Comparison of ENCODE assay signal across 1 cellular context in the genomic region with DNA sequence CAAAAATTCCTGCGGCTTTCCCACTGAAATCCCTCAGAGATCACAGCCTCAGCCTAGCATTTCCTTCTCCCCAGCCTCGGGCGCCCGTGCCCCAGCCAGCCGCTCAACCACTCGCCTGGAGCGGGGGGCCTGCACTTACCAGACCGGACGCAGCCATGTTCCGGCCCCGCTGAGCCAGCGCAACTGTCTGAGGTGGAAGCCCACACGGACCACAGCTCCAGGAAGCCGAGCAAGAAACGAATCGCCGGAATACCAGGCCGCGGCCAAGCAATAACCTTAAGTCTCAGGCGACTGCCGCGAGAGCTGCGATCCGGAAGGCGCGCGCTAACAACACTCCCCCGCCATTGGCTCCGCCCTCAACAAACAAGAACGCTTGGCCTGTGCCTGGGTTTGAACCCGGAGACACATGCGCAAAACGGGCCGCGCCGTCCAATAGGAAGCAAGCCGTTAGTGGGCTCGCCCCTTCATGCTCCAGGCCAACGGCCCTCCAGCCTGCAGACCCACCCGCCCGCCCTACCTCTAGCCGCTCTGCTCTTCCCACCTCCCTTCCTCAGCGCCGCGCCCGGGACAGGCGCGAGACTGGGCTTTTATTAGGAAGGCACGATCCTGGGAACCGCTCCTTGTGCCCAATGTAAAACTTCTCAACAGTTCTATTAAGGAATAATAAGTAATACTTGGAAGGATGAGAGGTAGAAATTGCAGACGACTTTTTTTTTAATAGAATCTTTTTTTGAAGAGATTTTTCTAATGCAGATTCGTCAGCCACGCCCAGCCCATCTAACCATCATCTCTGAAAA.
TF ChIP-seq lines count a peak whose summit lies in the region.

A gene with protein sequence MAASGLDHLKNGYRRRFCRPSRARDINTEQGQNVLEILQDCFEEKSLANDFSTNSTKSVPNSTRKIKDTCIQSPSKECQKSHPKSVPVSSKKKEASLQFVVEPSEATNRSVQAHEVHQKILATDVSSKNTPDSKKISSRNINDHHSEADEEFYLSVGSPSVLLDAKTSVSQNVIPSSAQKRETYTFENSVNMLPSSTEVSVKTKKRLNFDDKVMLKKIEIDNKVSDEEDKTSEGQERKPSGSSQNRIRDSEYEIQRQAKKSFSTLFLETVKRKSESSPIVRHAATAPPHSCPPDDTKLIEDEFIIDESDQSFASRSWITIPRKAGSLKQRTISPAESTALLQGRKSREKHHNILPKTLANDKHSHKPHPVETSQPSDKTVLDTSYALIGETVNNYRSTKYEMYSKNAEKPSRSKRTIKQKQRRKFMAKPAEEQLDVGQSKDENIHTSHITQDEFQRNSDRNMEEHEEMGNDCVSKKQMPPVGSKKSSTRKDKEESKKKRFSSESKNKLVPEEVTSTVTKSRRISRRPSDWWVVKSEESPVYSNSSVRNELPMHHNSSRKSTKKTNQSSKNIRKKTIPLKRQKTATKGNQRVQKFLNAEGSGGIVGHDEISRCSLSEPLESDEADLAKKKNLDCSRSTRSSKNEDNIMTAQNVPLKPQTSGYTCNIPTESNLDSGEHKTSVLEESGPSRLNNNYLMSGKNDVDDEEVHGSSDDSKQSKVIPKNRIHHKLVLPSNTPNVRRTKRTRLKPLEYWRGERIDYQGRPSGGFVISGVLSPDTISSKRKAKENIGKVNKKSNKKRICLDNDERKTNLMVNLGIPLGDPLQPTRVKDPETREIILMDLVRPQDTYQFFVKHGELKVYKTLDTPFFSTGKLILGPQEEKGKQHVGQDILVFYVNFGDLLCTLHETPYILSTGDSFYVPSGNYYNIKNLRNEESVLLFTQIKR (minus strand): TSS at position 305 of the 797 bp plus-strand sequence. CDS start 148 bp downstream, at position 157.

TF ChIP-seq in GM12878, 131 proteins besides CTCF, POLR2A, EP300 and RAD21 (continued from another document and continues in another):
- TF ChIP-seq, protein P1, sequence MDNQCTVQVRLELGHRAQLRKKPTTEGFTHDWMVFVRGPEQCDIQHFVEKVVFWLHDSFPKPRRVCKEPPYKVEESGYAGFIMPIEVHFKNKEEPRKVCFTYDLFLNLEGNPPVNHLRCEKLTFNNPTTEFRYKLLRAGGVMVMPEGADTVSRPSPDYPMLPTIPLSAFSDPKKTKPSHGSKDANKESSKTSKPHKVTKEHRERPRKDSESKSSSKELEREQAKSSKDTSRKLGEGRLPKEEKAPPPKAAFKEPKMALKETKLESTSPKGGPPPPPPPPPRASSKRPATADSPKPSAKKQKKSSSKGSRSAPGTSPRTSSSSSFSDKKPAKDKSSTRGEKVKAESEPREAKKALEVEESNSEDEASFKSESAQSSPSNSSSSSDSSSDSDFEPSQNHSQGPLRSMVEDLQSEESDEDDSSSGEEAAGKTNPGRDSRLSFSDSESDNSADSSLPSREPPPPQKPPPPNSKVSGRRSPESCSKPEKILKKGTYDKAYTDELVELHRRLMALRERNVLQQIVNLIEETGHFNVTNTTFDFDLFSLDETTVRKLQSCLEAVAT (IDR thresholded peaks at IDR 0.05) = peak; percentile 74; the same call in 1 of the 2 replicates
- TF ChIP-seq TCF12 (IDR thresholded peaks at IDR 0.05; ENCODE audit: low read depth, low read length) (0 out of 2 replicates have a peak, but pooled peaks have one; percentile 18), POLR2AphosphoS5 (IDR thresholded peaks at IDR 0.05; ENCODE audit: low read length) (peak; percentile 98), STAT1 (conservative IDR thresholded peaks at IDR 0.05) (no peak), IKZF1 (conservative IDR thresholded peaks at IDR 0.05) (peak; percentile 66), RB1 (IDR thresholded peaks at IDR 0.05; ENCODE audit: borderline replicate concordance) (peak; percentile 78; the same call in 1 of the 2 replicates), BHLHE40 (IDR thresholded peaks at IDR 0.05; ENCODE audit: borderline replicate concordance in 1 of 2, low read depth in 2 of 2, low read length in 1 of 2) (peak; percentile 54 to 58; a peak in 2 of 4 replicates), CHD2 (IDR thresholded peaks at IDR 0.05; ENCODE audit: borderline replicate concordance, low read depth, low read length) (peak; percentile 97), MTA3 (IDR thresholded peaks at IDR 0.05; ENCODE audit: borderline replicate concordance, low read length) (no peak; the same call in 1 of the 2 replicates), NBN (IDR thresholded peaks at IDR 0.05) (peak; percentile 60; the same call in 1 of the 2 replicates), ATF7 (IDR thresholded peaks at IDR 0.05; ENCODE audit: low read depth) (0 out of 2 replicates have a peak, but pooled peaks have one; percentile 25), SPI1 (IDR thresholded peaks at IDR 0.05; ENCODE audit: borderline replicate concordance, insufficient read depth, low read depth, low read length) (no peak), YY1 (IDR thresholded peaks at IDR 0.05; ENCODE audit: low read depth, low read length) (peak; percentile 89), EED (IDR thresholded peaks at IDR 0.05; ENCODE audit: low read depth) (no peak), KLF5 (IDR thresholded peaks at IDR 0.05; ENCODE audit: partially characterized antibody) (peak; percentile 50), SMAD5 (IDR thresholded peaks at IDR 0.05; ENCODE audit: low read depth) (0 out of 2 replicates have a peak, but pooled peaks have one; percentile 56), SRF (IDR thresholded peaks at IDR 0.05; ENCODE audit: low read depth in 2 of 2, low read length in 2 of 2) (peak in 1 of 2 experiments; percentile 30; a peak in 1 of 4 replicates), BACH1 (IDR thresholded peaks at IDR 0.05; ENCODE audit: borderline replicate concordance) (peak; percentile 58; the same call in 1 of the 2 replicates), CBFB (IDR thresholded peaks at IDR 0.05; ENCODE audit: low read depth) (peak; percentile 91), BRCA1 (IDR thresholded peaks at IDR 0.05; ENCODE audit: low read depth, low read length) (peak; percentile 79), YBX1 (IDR thresholded peaks at IDR 0.05) (no peak), NR2F1 (conservative IDR thresholded peaks at IDR 0.05) (no peak), PAX8 (IDR thresholded peaks at IDR 0.05) (no peak), RUNX3 (IDR thresholded peaks at IDR 0.05; ENCODE audit: low read length) (peak; percentile 56), POLR2AphosphoS2 (IDR thresholded peaks at IDR 0.05; ENCODE audit: low read depth, low read length) (0 out of 2 replicates have a peak, but pooled peaks have one; percentile 70), TCF3 (IDR thresholded peaks at IDR 0.05; ENCODE audit: borderline replicate concordance, insufficient read depth, low read depth, low read length) (peak; percentile 64; the same call in 1 of the 2 replicates), MYB (IDR thresholded peaks at IDR 0.05; ENCODE audit: borderline replicate concordance, low read depth, low read length) (no peak), PML (IDR thresholded peaks at IDR 0.05; ENCODE audit: low read length) (peak; percentile 92), MEF2B (IDR thresholded peaks at IDR 0.05; ENCODE audit: partially characterized antibody, poor library complexity, severe bottlenecking) (no peak), WRNIP1 (IDR thresholded peaks at IDR 0.05; ENCODE audit: borderline replicate concordance, low read depth, low read length) (no peak)
- TF ChIP-seq, protein P2, sequence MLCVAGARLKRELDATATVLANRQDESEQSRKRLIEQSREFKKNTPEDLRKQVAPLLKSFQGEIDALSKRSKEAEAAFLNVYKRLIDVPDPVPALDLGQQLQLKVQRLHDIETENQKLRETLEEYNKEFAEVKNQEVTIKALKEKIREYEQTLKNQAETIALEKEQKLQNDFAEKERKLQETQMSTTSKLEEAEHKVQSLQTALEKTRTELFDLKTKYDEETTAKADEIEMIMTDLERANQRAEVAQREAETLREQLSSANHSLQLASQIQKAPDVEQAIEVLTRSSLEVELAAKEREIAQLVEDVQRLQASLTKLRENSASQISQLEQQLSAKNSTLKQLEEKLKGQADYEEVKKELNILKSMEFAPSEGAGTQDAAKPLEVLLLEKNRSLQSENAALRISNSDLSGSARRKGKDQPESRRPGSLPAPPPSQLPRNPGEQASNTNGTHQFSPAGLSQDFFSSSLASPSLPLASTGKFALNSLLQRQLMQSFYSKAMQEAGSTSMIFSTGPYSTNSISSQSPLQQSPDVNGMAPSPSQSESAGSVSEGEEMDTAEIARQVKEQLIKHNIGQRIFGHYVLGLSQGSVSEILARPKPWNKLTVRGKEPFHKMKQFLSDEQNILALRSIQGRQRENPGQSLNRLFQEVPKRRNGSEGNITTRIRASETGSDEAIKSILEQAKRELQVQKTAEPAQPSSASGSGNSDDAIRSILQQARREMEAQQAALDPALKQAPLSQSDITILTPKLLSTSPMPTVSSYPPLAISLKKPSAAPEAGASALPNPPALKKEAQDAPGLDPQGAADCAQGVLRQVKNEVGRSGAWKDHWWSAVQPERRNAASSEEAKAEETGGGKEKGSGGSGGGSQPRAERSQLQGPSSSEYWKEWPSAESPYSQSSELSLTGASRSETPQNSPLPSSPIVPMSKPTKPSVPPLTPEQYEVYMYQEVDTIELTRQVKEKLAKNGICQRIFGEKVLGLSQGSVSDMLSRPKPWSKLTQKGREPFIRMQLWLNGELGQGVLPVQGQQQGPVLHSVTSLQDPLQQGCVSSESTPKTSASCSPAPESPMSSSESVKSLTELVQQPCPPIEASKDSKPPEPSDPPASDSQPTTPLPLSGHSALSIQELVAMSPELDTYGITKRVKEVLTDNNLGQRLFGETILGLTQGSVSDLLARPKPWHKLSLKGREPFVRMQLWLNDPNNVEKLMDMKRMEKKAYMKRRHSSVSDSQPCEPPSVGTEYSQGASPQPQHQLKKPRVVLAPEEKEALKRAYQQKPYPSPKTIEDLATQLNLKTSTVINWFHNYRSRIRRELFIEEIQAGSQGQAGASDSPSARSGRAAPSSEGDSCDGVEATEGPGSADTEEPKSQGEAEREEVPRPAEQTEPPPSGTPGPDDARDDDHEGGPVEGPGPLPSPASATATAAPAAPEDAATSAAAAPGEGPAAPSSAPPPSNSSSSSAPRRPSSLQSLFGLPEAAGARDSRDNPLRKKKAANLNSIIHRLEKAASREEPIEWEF (IDR thresholded peaks at IDR 0.05; ENCODE audit: insufficient replicate concordance, low read depth, low read length) = no peak
- TF ChIP-seq, protein P3, sequence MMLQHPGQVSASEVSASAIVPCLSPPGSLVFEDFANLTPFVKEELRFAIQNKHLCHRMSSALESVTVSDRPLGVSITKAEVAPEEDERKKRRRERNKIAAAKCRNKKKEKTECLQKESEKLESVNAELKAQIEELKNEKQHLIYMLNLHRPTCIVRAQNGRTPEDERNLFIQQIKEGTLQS (IDR thresholded peaks at IDR 0.05; ENCODE audit: borderline replicate concordance, extremely low read depth, low read depth, low read length) = no peak
- TF ChIP-seq, protein P4, sequence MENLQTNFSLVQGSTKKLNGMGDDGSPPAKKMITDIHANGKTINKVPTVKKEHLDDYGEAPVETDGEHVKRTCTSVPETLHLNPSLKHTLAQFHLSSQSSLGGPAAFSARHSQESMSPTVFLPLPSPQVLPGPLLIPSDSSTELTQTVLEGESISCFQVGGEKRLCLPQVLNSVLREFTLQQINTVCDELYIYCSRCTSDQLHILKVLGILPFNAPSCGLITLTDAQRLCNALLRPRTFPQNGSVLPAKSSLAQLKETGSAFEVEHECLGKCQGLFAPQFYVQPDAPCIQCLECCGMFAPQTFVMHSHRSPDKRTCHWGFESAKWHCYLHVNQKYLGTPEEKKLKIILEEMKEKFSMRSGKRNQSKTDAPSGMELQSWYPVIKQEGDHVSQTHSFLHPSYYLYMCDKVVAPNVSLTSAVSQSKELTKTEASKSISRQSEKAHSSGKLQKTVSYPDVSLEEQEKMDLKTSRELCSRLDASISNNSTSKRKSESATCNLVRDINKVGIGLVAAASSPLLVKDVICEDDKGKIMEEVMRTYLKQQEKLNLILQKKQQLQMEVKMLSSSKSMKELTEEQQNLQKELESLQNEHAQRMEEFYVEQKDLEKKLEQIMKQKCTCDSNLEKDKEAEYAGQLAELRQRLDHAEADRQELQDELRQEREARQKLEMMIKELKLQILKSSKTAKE (IDR thresholded peaks at IDR 0.05; ENCODE audit: low read depth, poor library complexity, severe bottlenecking) = no peak
- TF ChIP-seq, protein P5, sequence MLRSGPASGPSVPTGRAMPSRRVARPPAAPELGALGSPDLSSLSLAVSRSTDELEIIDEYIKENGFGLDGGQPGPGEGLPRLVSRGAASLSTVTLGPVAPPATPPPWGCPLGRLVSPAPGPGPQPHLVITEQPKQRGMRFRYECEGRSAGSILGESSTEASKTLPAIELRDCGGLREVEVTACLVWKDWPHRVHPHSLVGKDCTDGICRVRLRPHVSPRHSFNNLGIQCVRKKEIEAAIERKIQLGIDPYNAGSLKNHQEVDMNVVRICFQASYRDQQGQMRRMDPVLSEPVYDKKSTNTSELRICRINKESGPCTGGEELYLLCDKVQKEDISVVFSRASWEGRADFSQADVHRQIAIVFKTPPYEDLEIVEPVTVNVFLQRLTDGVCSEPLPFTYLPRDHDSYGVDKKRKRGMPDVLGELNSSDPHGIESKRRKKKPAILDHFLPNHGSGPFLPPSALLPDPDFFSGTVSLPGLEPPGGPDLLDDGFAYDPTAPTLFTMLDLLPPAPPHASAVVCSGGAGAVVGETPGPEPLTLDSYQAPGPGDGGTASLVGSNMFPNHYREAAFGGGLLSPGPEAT (IDR thresholded peaks at IDR 0.05; ENCODE audit: low read depth) = peak; percentile 56; the same call in 1 of the 2 replicates
- TF ChIP-seq, protein P6, sequence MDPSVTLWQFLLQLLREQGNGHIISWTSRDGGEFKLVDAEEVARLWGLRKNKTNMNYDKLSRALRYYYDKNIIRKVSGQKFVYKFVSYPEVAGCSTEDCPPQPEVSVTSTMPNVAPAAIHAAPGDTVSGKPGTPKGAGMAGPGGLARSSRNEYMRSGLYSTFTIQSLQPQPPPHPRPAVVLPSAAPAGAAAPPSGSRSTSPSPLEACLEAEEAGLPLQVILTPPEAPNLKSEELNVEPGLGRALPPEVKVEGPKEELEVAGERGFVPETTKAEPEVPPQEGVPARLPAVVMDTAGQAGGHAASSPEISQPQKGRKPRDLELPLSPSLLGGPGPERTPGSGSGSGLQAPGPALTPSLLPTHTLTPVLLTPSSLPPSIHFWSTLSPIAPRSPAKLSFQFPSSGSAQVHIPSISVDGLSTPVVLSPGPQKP (IDR thresholded peaks at IDR 0.05; ENCODE audit: low read depth, low read length) = no peak
- TF ChIP-seq, protein P7, sequence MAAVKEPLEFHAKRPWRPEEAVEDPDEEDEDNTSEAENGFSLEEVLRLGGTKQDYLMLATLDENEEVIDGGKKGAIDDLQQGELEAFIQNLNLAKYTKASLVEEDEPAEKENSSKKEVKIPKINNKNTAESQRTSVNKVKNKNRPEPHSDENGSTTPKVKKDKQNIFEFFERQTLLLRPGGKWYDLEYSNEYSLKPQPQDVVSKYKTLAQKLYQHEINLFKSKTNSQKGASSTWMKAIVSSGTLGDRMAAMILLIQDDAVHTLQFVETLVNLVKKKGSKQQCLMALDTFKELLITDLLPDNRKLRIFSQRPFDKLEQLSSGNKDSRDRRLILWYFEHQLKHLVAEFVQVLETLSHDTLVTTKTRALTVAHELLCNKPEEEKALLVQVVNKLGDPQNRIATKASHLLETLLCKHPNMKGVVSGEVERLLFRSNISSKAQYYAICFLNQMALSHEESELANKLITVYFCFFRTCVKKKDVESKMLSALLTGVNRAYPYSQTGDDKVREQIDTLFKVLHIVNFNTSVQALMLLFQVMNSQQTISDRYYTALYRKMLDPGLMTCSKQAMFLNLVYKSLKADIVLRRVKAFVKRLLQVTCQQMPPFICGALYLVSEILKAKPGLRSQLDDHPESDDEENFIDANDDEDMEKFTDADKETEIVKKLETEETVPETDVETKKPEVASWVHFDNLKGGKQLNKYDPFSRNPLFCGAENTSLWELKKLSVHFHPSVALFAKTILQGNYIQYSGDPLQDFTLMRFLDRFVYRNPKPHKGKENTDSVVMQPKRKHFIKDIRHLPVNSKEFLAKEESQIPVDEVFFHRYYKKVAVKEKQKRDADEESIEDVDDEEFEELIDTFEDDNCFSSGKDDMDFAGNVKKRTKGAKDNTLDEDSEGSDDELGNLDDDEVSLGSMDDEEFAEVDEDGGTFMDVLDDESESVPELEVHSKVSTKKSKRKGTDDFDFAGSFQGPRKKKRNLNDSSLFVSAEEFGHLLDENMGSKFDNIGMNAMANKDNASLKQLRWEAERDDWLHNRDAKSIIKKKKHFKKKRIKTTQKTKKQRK (IDR thresholded peaks at IDR 0.05; ENCODE audit: low read depth, low read length) = no peak
